1 cellular context compared by ENCODE assay signal in genomic region chr5:143004361-143004802, GRCh38.
TF ChIP-seq lines count a peak whose summit lies in the region.

No MANE protein-coding gene starts in this region.

TF ChIP-seq in GM12878, 131 proteins besides CTCF, POLR2A, EP300 and RAD21 (continued from another document):
- TF ChIP-seq, protein P1, sequence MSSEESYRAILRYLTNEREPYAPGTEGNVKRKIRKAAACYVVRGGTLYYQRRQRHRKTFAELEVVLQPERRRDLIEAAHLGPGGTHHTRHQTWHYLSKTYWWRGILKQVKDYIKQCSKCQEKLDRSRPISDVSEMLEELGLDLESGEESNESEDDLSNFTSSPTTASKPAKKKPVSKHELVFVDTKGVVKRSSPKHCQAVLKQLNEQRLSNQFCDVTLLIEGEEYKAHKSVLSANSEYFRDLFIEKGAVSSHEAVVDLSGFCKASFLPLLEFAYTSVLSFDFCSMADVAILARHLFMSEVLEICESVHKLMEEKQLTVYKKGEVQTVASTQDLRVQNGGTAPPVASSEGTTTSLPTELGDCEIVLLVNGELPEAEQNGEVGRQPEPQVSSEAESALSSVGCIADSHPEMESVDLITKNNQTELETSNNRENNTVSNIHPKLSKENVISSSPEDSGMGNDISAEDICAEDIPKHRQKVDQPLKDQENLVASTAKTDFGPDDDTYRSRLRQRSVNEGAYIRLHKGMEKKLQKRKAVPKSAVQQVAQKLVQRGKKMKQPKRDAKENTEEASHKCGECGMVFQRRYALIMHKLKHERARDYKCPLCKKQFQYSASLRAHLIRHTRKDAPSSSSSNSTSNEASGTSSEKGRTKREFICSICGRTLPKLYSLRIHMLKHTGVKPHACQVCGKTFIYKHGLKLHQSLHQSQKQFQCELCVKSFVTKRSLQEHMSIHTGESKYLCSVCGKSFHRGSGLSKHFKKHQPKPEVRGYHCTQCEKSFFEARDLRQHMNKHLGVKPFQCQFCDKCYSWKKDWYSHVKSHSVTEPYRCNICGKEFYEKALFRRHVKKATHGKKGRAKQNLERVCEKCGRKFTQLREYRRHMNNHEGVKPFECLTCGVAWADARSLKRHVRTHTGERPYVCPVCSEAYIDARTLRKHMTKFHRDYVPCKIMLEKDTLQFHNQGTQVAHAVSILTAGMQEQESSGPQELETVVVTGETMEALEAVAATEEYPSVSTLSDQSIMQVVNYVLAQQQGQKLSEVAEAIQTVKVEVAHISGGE (CRISPR knock-in tag; IDR thresholded peaks at IDR 0.05): no peak
- TF ChIP-seq ATF7 (IDR thresholded peaks at IDR 0.05; ENCODE audit: low read depth) (0 out of 2 replicates have a peak, but pooled peaks have one; percentile 24), MYB (IDR thresholded peaks at IDR 0.05; ENCODE audit: borderline replicate concordance, low read depth, low read length) (no peak), USF2 (IDR thresholded peaks at IDR 0.05; ENCODE audit: borderline replicate concordance, low read depth, low read length) (no peak), SRF (IDR thresholded peaks at IDR 0.05; ENCODE audit: low read depth in 2 of 2, low read length in 2 of 2) (no peak), ETV6 (conservative IDR thresholded peaks at IDR 0.05 in 1 of 2, IDR thresholded peaks at IDR 0.05 in 1 of 2; ENCODE audit: borderline replicate concordance in 1 of 2, low read depth in 1 of 2) (peak in 1 of 2 experiments; percentile 25; a peak in 1 of 4 replicates), NR2F1 (conservative IDR thresholded peaks at IDR 0.05) (peak; percentile 42; the same call in 1 of the 2 replicates), CHD2 (IDR thresholded peaks at IDR 0.05; ENCODE audit: borderline replicate concordance, low read depth, low read length) (no peak), NRF1 (conservative IDR thresholded peaks at IDR 0.05; ENCODE audit: low read depth, low read length) (no peak), PML (IDR thresholded peaks at IDR 0.05; ENCODE audit: low read length) (no peak), HCFC1 (IDR thresholded peaks at IDR 0.05; ENCODE audit: low read length) (no peak), SMARCA5 (IDR thresholded peaks at IDR 0.05) (0 out of 2 replicates have a peak, but pooled peaks have one; percentile 12), EED (IDR thresholded peaks at IDR 0.05; ENCODE audit: low read depth) (peak; percentile 63)
- TF ChIP-seq, protein P2, sequence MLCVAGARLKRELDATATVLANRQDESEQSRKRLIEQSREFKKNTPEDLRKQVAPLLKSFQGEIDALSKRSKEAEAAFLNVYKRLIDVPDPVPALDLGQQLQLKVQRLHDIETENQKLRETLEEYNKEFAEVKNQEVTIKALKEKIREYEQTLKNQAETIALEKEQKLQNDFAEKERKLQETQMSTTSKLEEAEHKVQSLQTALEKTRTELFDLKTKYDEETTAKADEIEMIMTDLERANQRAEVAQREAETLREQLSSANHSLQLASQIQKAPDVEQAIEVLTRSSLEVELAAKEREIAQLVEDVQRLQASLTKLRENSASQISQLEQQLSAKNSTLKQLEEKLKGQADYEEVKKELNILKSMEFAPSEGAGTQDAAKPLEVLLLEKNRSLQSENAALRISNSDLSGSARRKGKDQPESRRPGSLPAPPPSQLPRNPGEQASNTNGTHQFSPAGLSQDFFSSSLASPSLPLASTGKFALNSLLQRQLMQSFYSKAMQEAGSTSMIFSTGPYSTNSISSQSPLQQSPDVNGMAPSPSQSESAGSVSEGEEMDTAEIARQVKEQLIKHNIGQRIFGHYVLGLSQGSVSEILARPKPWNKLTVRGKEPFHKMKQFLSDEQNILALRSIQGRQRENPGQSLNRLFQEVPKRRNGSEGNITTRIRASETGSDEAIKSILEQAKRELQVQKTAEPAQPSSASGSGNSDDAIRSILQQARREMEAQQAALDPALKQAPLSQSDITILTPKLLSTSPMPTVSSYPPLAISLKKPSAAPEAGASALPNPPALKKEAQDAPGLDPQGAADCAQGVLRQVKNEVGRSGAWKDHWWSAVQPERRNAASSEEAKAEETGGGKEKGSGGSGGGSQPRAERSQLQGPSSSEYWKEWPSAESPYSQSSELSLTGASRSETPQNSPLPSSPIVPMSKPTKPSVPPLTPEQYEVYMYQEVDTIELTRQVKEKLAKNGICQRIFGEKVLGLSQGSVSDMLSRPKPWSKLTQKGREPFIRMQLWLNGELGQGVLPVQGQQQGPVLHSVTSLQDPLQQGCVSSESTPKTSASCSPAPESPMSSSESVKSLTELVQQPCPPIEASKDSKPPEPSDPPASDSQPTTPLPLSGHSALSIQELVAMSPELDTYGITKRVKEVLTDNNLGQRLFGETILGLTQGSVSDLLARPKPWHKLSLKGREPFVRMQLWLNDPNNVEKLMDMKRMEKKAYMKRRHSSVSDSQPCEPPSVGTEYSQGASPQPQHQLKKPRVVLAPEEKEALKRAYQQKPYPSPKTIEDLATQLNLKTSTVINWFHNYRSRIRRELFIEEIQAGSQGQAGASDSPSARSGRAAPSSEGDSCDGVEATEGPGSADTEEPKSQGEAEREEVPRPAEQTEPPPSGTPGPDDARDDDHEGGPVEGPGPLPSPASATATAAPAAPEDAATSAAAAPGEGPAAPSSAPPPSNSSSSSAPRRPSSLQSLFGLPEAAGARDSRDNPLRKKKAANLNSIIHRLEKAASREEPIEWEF (IDR thresholded peaks at IDR 0.05; ENCODE audit: insufficient replicate concordance, low read depth, low read length): no peak
- TF ChIP-seq, protein P3, sequence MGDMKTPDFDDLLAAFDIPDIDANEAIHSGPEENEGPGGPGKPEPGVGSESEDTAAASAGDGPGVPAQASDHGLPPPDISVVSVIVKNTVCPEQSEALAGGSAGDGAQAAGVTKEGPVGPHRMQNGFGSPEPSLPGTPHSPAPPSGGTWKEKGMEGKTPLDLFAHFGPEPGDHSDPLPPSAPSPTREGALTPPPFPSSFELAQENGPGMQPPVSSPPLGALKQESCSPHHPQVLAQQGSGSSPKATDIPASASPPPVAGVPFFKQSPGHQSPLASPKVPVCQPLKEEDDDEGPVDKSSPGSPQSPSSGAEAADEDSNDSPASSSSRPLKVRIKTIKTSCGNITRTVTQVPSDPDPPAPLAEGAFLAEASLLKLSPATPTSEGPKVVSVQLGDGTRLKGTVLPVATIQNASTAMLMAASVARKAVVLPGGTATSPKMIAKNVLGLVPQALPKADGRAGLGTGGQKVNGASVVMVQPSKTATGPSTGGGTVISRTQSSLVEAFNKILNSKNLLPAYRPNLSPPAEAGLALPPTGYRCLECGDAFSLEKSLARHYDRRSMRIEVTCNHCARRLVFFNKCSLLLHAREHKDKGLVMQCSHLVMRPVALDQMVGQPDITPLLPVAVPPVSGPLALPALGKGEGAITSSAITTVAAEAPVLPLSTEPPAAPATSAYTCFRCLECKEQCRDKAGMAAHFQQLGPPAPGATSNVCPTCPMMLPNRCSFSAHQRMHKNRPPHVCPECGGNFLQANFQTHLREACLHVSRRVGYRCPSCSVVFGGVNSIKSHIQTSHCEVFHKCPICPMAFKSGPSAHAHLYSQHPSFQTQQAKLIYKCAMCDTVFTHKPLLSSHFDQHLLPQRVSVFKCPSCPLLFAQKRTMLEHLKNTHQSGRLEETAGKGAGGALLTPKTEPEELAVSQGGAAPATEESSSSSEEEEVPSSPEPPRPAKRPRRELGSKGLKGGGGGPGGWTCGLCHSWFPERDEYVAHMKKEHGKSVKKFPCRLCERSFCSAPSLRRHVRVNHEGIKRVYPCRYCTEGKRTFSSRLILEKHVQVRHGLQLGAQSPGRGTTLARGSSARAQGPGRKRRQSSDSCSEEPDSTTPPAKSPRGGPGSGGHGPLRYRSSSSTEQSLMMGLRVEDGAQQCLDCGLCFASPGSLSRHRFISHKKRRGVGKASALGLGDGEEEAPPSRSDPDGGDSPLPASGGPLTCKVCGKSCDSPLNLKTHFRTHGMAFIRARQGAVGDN (IDR thresholded peaks at IDR 0.05): peak; percentile 78
